1 cellular context compared by ENCODE assay signal in the genomic region with DNA sequence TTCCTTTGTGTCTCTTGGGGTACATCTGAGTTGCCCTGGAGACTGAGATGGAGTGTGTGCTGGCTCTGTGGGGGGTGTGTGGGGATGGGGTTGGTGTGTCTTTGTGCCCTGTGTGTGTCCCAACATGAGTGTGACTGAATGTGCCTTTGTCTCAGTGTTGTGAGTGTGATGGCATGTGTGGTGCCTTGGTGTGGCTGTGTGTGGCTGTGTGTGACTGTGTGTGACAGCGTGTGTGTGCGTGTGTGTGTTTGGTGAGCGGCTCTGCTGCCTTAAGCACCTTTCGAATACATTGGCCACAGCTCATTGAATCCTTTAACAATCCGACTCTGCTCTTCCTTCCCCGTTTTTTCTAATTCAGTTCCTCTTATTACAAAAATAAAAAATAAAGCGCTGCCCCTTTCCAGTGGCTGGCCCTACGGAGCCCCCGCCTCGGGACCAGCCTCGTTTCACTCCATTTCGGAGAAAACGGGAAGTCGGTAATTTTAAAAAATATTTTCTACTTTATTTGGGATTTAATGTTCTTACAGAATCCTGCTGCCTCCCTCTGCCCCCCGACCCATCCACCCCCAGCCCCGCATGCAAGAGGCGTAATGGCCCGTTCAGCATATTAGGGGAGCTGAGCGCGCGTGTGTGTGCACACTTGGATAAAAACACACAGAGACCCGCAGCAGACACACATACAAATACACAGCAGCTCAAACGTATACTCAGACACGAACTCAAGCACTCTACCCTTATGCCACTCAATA.
TF ChIP-seq lines count a peak whose summit lies in the region.

No MANE protein-coding gene starts in this region.

TF ChIP-seq in HCT116, 20 proteins besides CTCF, POLR2A, EP300 and RAD21:
- TF ChIP-seq POLR2AphosphoS5 (IDR thresholded peaks at IDR 0.05; ENCODE audit: low read depth, low read length) (no peak), EGR1 (IDR thresholded peaks at IDR 0.05; ENCODE audit: low read depth) (no peak), EZH2 (IDR thresholded peaks at IDR 0.05) (no peak), ZBTB33 (IDR thresholded peaks at IDR 0.05; ENCODE audit: extremely low read depth, insufficient replicate concordance, low read length) (no peak), MAX (IDR thresholded peaks at IDR 0.05) (no peak), EZH2phosphoT487 (IDR thresholded peaks at IDR 0.05; ENCODE audit: borderline replicate concordance) (no peak), SIN3A (IDR thresholded peaks at IDR 0.05; ENCODE audit: low read depth) (no peak), ZNF274 (IDR thresholded peaks at IDR 0.05; ENCODE audit: low read depth, low read length) (no peak), CEBPB (IDR thresholded peaks at IDR 0.05; ENCODE audit: low read depth) (no peak), YY1 (IDR thresholded peaks at IDR 0.05; ENCODE audit: extremely low read depth, insufficient replicate concordance, low read depth, low read length) (no peak), SP1 (IDR thresholded peaks at IDR 0.05; ENCODE audit: low read depth) (no peak), JUND (IDR thresholded peaks at IDR 0.05) (no peak), ZFX (IDR thresholded peaks at IDR 0.05) (no peak)
- TF ChIP-seq, protein P1, sequence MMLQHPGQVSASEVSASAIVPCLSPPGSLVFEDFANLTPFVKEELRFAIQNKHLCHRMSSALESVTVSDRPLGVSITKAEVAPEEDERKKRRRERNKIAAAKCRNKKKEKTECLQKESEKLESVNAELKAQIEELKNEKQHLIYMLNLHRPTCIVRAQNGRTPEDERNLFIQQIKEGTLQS (IDR thresholded peaks at IDR 0.05), result no peak
TF ChIP-seq in HCT116: peak in this region for 0.
